In genomic region chr2:201854841-201855240, GRCh38 we compare ENCODE assay signal across 19 cellular contexts. TPM values are rescaled to one million over a fixed set of nuclear protein-coding genes. Genes with fewer than 3 reads are reported as not detected.
A peak's percentile ranks its signal among the peaks of the same experiment; 100 is the strongest.
DNase-seq lines count a peak whose midpoint lies in the region; TF ChIP-seq lines count a peak whose summit lies in the region.
"Had no signal": no experiment of that assay in that cellular context is flagged by ENCODE, and none has a peak within 500 bp of the region (broad histone marks: within the 10 kb centered on the region; RNA-seq: fewer than 3 reads in every experiment).

No MANE protein-coding gene starts in this region.

- H3K27me3 Mint-ChIP-seq in nephron progenitor cell (ENCODE audit: low read depth, poor library complexity): peaks cover 2% of the 10 kb centered on the region
- H3K27me3 Mint-ChIP-seq in activated T-helper 2 cell treated with anti-CD3 and anti-CD28 coated beads, Interferon-gamma antibody, Interleukin-2, Interleukin-4, amounts not matched to agents 10 μg/mL and 5 μg/mL and 100 μg/mL, durations not matched to agents 14 hours and 24 hours and 36 hours (ENCODE audit: low read depth): peaks cover 27% of the 10 kb centered on the region

- peak overlapping the region; percentile 58 for H3K27ac Mint-ChIP-seq in nephron progenitor cell
- no peak overlapping the region for H3K27ac Mint-ChIP-seq in activated T-helper 2 cell treated with anti-CD3 and anti-CD28 coated beads, Interferon-gamma antibody, Interleukin-2, Interleukin-4, amounts not matched to agents 10 μg/mL and 5 μg/mL and 100 μg/mL, durations not matched to agents 14 hours and 24 hours and 36 hours

- H3K4me3 ChIP-seq in AG10803 (ENCODE audit: low read length) (no peak overlapping the region), brain microvascular endothelial cell (ENCODE audit: low read depth, low read length) (peak overlapping the region; percentile 27), dorsolateral prefrontal cortex (no peak overlapping the region)
- H3K4me3 ChIP-seq: adrenal gland, esophagus muscularis mucosa, stomach had no signal

- peaks cover 72% of the 10 kb centered on the region for H3K4me1 Mint-ChIP-seq in nephron progenitor cell
- peaks cover 7% of the 10 kb centered on the region for H3K4me1 Mint-ChIP-seq in activated T-helper 2 cell treated with anti-CD3 and anti-CD28 coated beads, Interferon-gamma antibody, Interleukin-2, Interleukin-4, amounts not matched to agents 10 μg/mL and 5 μg/mL and 100 μg/mL, durations not matched to agents 14 hours and 24 hours and 36 hours (ENCODE audit: low read depth)

- TF ChIP-seq CTCF in AG10803 (conservative IDR thresholded peaks at IDR 0.05; ENCODE audit: low read length) (no peak), brain microvascular endothelial cell (IDR thresholded peaks at IDR 0.05; ENCODE audit: low read depth, low read length, missing control alignments) (no peak), nephron progenitor cell (IDR thresholded peaks at IDR 0.05) (no peak), dorsolateral prefrontal cortex (IDR thresholded peaks at IDR 0.05 in 54 of 56, conservative IDR thresholded peaks at IDR 0.05 in 2 of 56; ENCODE audit: low read depth in 1 of 56, partially characterized antibody in 56 of 56) (no peak)

- H3K27ac ChIP-seq in brain microvascular endothelial cell (peak overlapping the region; percentile 98), dorsolateral prefrontal cortex (no peak overlapping the region)
- H3K27ac ChIP-seq: adrenal gland, esophagus muscularis mucosa, stomach had no signal

- H3K36me3 ChIP-seq in brain microvascular endothelial cell (replicated peaks): no peaks in the 10 kb centered on the region
- H3K36me3 ChIP-seq: adrenal gland, esophagus muscularis mucosa, stomach had no signal

- in situ Hi-C loops in brain microvascular endothelial cell (cut with HindIII; ENCODE audit: low pct_ligation_motif_present, low sequenced_read_pairs): no loop called here

- H3K27me3 ChIP-seq in brain microvascular endothelial cell (replicated peaks) (no peaks in the 10 kb centered on the region), dorsolateral prefrontal cortex (peaks cover 0 to 17% (median 0%) of the 10 kb centered on the region in 45 donors)
- H3K27me3 ChIP-seq: adrenal gland, esophagus muscularis mucosa had no signal

- DNase-seq in AG10803 (ENCODE audit: low read depth) (peak; percentile 69), M059J (ENCODE audit: low read depth) (peak; percentile 65), brain microvascular endothelial cell (no peak), nephron progenitor cell (no peak), NCI-H1105 treated with DMSO at 0.1 percent for 48 hours (lab: John Stamatoyannopoulos, UW) (no peak), dorsolateral prefrontal cortex (no peak)
- DNase-seq in stimulated activated CD4-positive, alpha-beta T cell treated with anti-CD3 and anti-CD28 coated beads, Interleukin-4, amount 100 ng/mL, for 1 hour: no peak
- no peak for DNase-seq in activated T-helper 2 cell treated with anti-CD3 and anti-CD28 coated beads, Interferon-gamma antibody, Interleukin-2, Interleukin-4, amounts not matched to agents 10 μg/mL and 5 μg/mL and 100 μg/mL, durations not matched to agents 14 hours and 24 hours and 36 hours (ENCODE audit: low spot score)
- DNase-seq: activated T-cell treated with anti-CD3 and anti-CD28 coated beads, Interleukin-2, amount 50 U/mL, for 48 hours; adrenal gland; cortex of kidney; DMS 273 treated with DMSO at 0.1 percent for 48 hours; Kasumi-1; NCI-H187 treated with DMSO at 0.1 percent for 48 hours; NCI-H524 treated with DMSO at 0.1 percent for 48 hours; stomach had no signal

- no peak overlapping the region for H3K4me3 Mint-ChIP-seq in nephron progenitor cell
- no peak overlapping the region for H3K4me3 Mint-ChIP-seq in activated T-helper 2 cell treated with anti-CD3 and anti-CD28 coated beads, Interferon-gamma antibody, Interleukin-2, Interleukin-4, amounts not matched to agents 10 μg/mL and 5 μg/mL and 100 μg/mL, durations not matched to agents 14 hours and 24 hours and 36 hours (ENCODE audit: low read depth)
- H3K4me3 Mint-ChIP-seq: neural crest cell had no signal

- H3K36me3 Mint-ChIP-seq in nephron progenitor cell (ENCODE audit: low read depth): no peaks in the 10 kb centered on the region
- no peaks in the 10 kb centered on the region for H3K36me3 Mint-ChIP-seq in activated T-helper 2 cell treated with anti-CD3 and anti-CD28 coated beads, Interferon-gamma antibody, Interleukin-2, Interleukin-4, amounts not matched to agents 10 μg/mL and 5 μg/mL and 100 μg/mL, durations not matched to agents 14 hours and 24 hours and 36 hours (ENCODE audit: low read depth)

- peaks cover 3% of the 10 kb centered on the region for H3K9me3 Mint-ChIP-seq in nephron progenitor cell
- no peaks in the 10 kb centered on the region for H3K9me3 Mint-ChIP-seq in activated T-helper 2 cell treated with anti-CD3 and anti-CD28 coated beads, Interferon-gamma antibody, Interleukin-2, Interleukin-4, amounts not matched to agents 10 μg/mL and 5 μg/mL and 100 μg/mL, durations not matched to agents 14 hours and 24 hours and 36 hours
- H3K9me3 Mint-ChIP-seq: neural crest cell had no signal

- intact Hi-C loops in activated T-helper 2 cell treated with anti-CD3 and anti-CD28 coated beads, Interferon-gamma antibody, Interleukin-2, Interleukin-4, amounts not matched to agents 10 μg/mL and 5 μg/mL and 100 μg/mL, durations not matched to agents 14 hours and 24 hours and 36 hours (cut with micrococcal nuclease): no loop called here
- intact Hi-C loops in dorsolateral prefrontal cortex (cut with DNase I): no loop called here

RNA-seq across cellular contexts. Expression of gene CDK15, which starts 48.5 kb away (rescaled TPM):
- total RNA-seq in M059J (2014; rRNA removed; shearing (Covaris generic)): 7.0 and 17.6 TPM in 2 replicates
- total RNA-seq in activated T-helper 2 cell treated with anti-CD3 and anti-CD28 coated beads, Interferon-gamma antibody, Interleukin-2, Interleukin-4, amounts not matched to agents 10 μg/mL and 5 μg/mL and 100 μg/mL, durations not matched to agents 14 hours and 24 hours and 36 hours: not detected in 2 replicates
- 1 to 10 TPM in 2 of 120 experiments, under 1 TPM in 14, not detected in 104; 0.10 to 1.4 (median 0.35) TPM for total RNA-seq in dorsolateral prefrontal cortex
- total RNA-seq: lung microvascular endothelial cell, neural crest cell had no signal

Comparison
In these comparisons a context has a peak if more than half of its experiments do, and no peak if none do; other contexts are left out.
1. DNase-seq: peak in AG10803 (single experiment) and M059J (single experiment); none in brain microvascular endothelial cell (single experiment), nephron progenitor cell (single experiment), NCI-H1105 treated with DMSO at 0.1 percent for 48 hours (single experiment), stimulated activated CD4-positive, alpha-beta T cell treated with anti-CD3 and anti-CD28 coated beads, Interleukin-4, amount 100 ng/mL, for 1 hour (single experiment), activated T-helper 2 cell treated with anti-CD3 and anti-CD28 coated beads, Interferon-gamma antibody, Interleukin-2, Interleukin-4, amounts not matched to agents 10 μg/mL and 5 μg/mL and 100 μg/mL, durations not matched to agents 14 hours and 24 hours and 36 hours (single experiment) and dorsolateral prefrontal cortex (0 of 10).